12 cellular contexts compared by ENCODE assay signal in genomic region chr12:2264622-2265306, GRCh38.
DNase-seq lines count a peak whose midpoint lies in the region; ATAC-seq, FAIRE-seq and TF ChIP-seq lines count a peak whose summit lies in the region.
"Had no signal": no experiment of that assay in that cellular context is flagged by ENCODE, and none has a peak within 500 bp of the region (broad histone marks: within the 10 kb centered on the region; RNA-seq: fewer than 3 reads in every experiment).

No MANE protein-coding gene starts in this region.

- no peaks in the 10 kb centered on the region for H4K20me1 ChIP-seq in astrocyte (ENCODE audit: insufficient read depth, low read length)

- H3K79me2 ChIP-seq in astrocyte (ENCODE audit: insufficient read depth, low read length): no peaks in the 10 kb centered on the region

- H3K4me2 ChIP-seq in astrocyte (ENCODE audit: low read length): peak overlapping the region; percentile 74

- no peaks in the 10 kb centered on the region for H3K36me3 ChIP-seq in astrocyte (ENCODE audit: insufficient read depth, low read length)
- no peaks in the 10 kb centered on the region for H3K36me3 ChIP-seq in left ventricle myocardium inferior
- H3K36me3 ChIP-seq in gastrocnemius medialis: no peaks in the 10 kb centered on the region

- peaks cover 5% of the 10 kb centered on the region for H3K27me3 Mint-ChIP-seq in astrocyte (ENCODE audit: low read depth, unreplicated experiment)
- no peaks in the 10 kb centered on the region for H3K27me3 Mint-ChIP-seq in activated naive CD8-positive, alpha-beta T cell treated with anti-CD3 and anti-CD28 coated beads, Interleukin-2, amount 50 U/mL, for 24 hours

- no peak overlapping the region for H3K4me3 Mint-ChIP-seq in astrocyte (ENCODE audit: unreplicated experiment)
- H3K4me3 Mint-ChIP-seq in activated naive CD8-positive, alpha-beta T cell treated with anti-CD3 and anti-CD28 coated beads, Interleukin-2, amount 50 U/mL, for 24 hours: no peak overlapping the region
- H3K4me3 Mint-ChIP-seq: IgD-negative memory B cell had no signal

- TF ChIP-seq CTCF in astrocyte (IDR thresholded peaks at IDR 0.05; ENCODE audit: insufficient read depth, low read depth, low read length) (no peak), left ventricle myocardium inferior (IDR thresholded peaks at IDR 0.05; ENCODE audit: borderline replicate concordance) (no peak), gastrocnemius medialis (IDR thresholded peaks at IDR 0.05 in 4 of 5, conservative IDR thresholded peaks at IDR 0.05 in 1 of 5) (no peak)

- TF ChIP-seq POLR2A in gastrocnemius medialis (IDR thresholded peaks at IDR 0.05): no peak

- H3K4me1 ChIP-seq in astrocyte (ENCODE audit: insufficient read depth, low read length) (peaks cover 57% of the 10 kb centered on the region), left ventricle myocardium inferior (peaks cover 96% of the 10 kb centered on the region), gastrocnemius medialis (no peaks in the 10 kb centered on the region)

- peak overlapping the region; percentile 87 for H3K27ac ChIP-seq in astrocyte (ENCODE audit: low read depth, low read length)
- peak overlapping the region; percentile 68 for H3K27ac ChIP-seq in left ventricle myocardium inferior (replicated peaks)
- H3K27ac ChIP-seq in gastrocnemius medialis: peak overlapping the region in 2 of 4 donors; percentile 28 to 40

- H2AFZ ChIP-seq in astrocyte (ENCODE audit: low read depth, low read length): peak overlapping the region; percentile 23

- H3K27ac Mint-ChIP-seq in astrocyte (ENCODE audit: unreplicated experiment): peak overlapping the region; percentile 70
- H3K27ac Mint-ChIP-seq in activated naive CD8-positive, alpha-beta T cell treated with anti-CD3 and anti-CD28 coated beads, Interleukin-2, amount 50 U/mL, for 24 hours: no peak overlapping the region

- ATAC-seq in gastrocnemius medialis (peak; percentile 74 to 84), HG03135 (IDR thresholded peaks at IDR 0.05; ENCODE audit: unreplicated experiment) (no peak)
- ATAC-seq in activated naive CD8-positive, alpha-beta T cell treated with anti-CD3 and anti-CD28 coated beads, Interleukin-2, amount 50 U/mL, for 24 hours: no peak

- in situ Hi-C loops in gastrocnemius medialis (cut with MboI; ENCODE audit: low sequenced_read_pairs in 4 of 4): loop anchor here in 1 of 4 donors (25.0 kb wide), 1 partner anchor 202 kb away; the partner anchor contains the start of gene CACNA1C

- intact Hi-C loops in left ventricle myocardium inferior (cut with micrococcal nuclease) (no loop called here), gastrocnemius medialis (cut with DNase I; ENCODE audit: low total_unique reads) (loop anchor here (10.0 kb wide), 2 partner anchors 100 to 210 kb away; partner anchors contain the start of gene CACNA1C)

- no peaks in the 10 kb centered on the region for H3K36me3 Mint-ChIP-seq in astrocyte (ENCODE audit: low read depth, unreplicated experiment)
- H3K36me3 Mint-ChIP-seq in activated naive CD8-positive, alpha-beta T cell treated with anti-CD3 and anti-CD28 coated beads, Interleukin-2, amount 50 U/mL, for 24 hours (ENCODE audit: low read depth): no peaks in the 10 kb centered on the region

- H3K9me3 Mint-ChIP-seq in astrocyte (ENCODE audit: unreplicated experiment): peaks cover 4% of the 10 kb centered on the region
- H3K9me3 Mint-ChIP-seq in activated naive CD8-positive, alpha-beta T cell treated with anti-CD3 and anti-CD28 coated beads, Interleukin-2, amount 50 U/mL, for 24 hours: no peaks in the 10 kb centered on the region
- H3K9me3 Mint-ChIP-seq: IgD-negative memory B cell had no signal

- H3K9me3 ChIP-seq in astrocyte (ENCODE audit: insufficient read depth, low read depth, low read length) (no peaks in the 10 kb centered on the region), left ventricle myocardium inferior (replicated peaks) (no peaks in the 10 kb centered on the region), gastrocnemius medialis (no peaks in the 10 kb centered on the region)

- H3K4me3 ChIP-seq in astrocyte (ENCODE audit: insufficient read depth, low read depth, low read length): no peak overlapping the region
- H3K4me3 ChIP-seq in left ventricle myocardium inferior: no peak overlapping the region
- no peak overlapping the region for H3K4me3 ChIP-seq in gastrocnemius medialis

- H3K4me1 Mint-ChIP-seq in astrocyte (ENCODE audit: low read depth, unreplicated experiment): peaks cover 39% of the 10 kb centered on the region
- no peaks in the 10 kb centered on the region for H3K4me1 Mint-ChIP-seq in activated naive CD8-positive, alpha-beta T cell treated with anti-CD3 and anti-CD28 coated beads, Interleukin-2, amount 50 U/mL, for 24 hours
- H3K4me1 Mint-ChIP-seq: IgD-negative memory B cell had no signal

- peak overlapping the region; percentile 70 for H3K9ac ChIP-seq in astrocyte (ENCODE audit: low read length)

- peak; percentile 57 for DNase-seq in Daoy (ENCODE audit: low read depth)
- peak; percentile 98 for DNase-seq in astrocyte (ENCODE audit: low read depth)
- DNase-seq in left ventricle myocardium inferior: no peak
- peak in 1 of 2 donors; percentile 58 for DNase-seq in gastrocnemius medialis
- DNase-seq in mesenteric fat pad (ENCODE audit: low spot score): no peak
- DNase-seq in GM19238 (ENCODE audit: insufficient read length, low spot score): no peak
- no peak for DNase-seq in activated naive CD8-positive, alpha-beta T cell treated with anti-CD3 and anti-CD28 coated beads, Interleukin-2, amount 50 U/mL, for 24 hours
- DNase-seq: DMS 273 treated with DMSO at 0.1 percent for 48 hours, NCI-H345 had no signal

- peak; percentile 91 for FAIRE-seq in astrocyte (lab: Jason Lieb, UNC)
- FAIRE-seq: TTC549 had no signal

- no peaks in the 10 kb centered on the region for H3K27me3 ChIP-seq in astrocyte (ENCODE audit: insufficient read depth, low read length)
- no peaks in the 10 kb centered on the region for H3K27me3 ChIP-seq in left ventricle myocardium inferior (ENCODE audit: low read depth)
- peaks cover 13 to 23% (median 16%) of the 10 kb centered on the region in 3 donors for H3K27me3 ChIP-seq in gastrocnemius medialis

Comparison
In these comparisons a context has a peak if more than half of its experiments do, and no peak if none do; other contexts are left out.
1. DNase-seq: peak in Daoy (single experiment) and astrocyte (single experiment); none in left ventricle myocardium inferior (single experiment), mesenteric fat pad (single experiment), GM19238 (single experiment) and activated naive CD8-positive, alpha-beta T cell treated with anti-CD3 and anti-CD28 coated beads, Interleukin-2, amount 50 U/mL, for 24 hours (single experiment).
2. ATAC-seq: peak in gastrocnemius medialis (2 of 2); none in HG03135 (single experiment) and activated naive CD8-positive, alpha-beta T cell treated with anti-CD3 and anti-CD28 coated beads, Interleukin-2, amount 50 U/mL, for 24 hours (single experiment).